ENCODE assay signal across 13 cellular contexts in the genomic region with DNA sequence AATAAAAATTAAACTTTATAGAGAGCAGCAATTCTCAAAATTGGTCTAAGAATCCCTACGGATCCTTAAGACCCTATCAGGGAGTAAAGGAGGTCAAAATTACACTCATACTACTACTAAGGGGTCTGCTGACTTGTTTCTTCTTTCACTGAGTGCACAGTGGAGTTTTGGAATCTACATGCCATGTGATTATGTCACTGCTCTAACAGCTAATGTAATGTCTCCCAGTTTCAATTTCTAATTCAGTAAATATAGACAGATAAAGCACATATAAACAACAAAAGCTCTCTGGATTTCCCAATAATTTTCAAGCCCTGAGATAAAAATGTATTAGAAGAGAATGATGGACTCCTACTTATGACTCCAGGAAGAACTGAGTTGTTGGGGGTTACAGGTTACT.
DNase-seq lines count a peak whose midpoint lies in the region; ATAC-seq and TF ChIP-seq lines count a peak whose summit lies in the region.
"Had no signal": no experiment of that assay in that cellular context is flagged by ENCODE, and none has a peak within 500 bp of the region (broad histone marks: within the 10 kb centered on the region; RNA-seq: fewer than 3 reads in every experiment).

No MANE protein-coding gene starts in this region.

- H3K4me1 Mint-ChIP-seq in CD4-positive, alpha-beta memory T cell, result peaks cover 8 to 35% (median 16%) of the 10 kb centered on the region in 4 donors

- CTCF ChIA-PET in CD4-positive, alpha-beta memory T cell (lab: Charles Lee; ENCODE audit: partially characterized antibody), result interaction anchor here (0.6 to 3.4 kb wide), 2 partner anchors 47 to 344 kb away, joined by 3 to 9 read pairs; no protein-coding TSS in a partner anchor

- peaks cover 58 to 71% of the 10 kb centered on the region in 2 donors for H3K36me3 Mint-ChIP-seq in CD4-positive, alpha-beta memory T cell
- peaks cover 14 to 36% of the 10 kb centered on the region in 2 donors for H3K36me3 Mint-ChIP-seq in activated naive CD4-positive, alpha-beta T cell treated with anti-CD3 and anti-CD28 coated beads, Interleukin-2, amount 50 U/mL, for 72 hours

- peaks cover 32% of the 10 kb centered on the region for H3K36me3 ChIP-seq in CD4-positive, alpha-beta memory T cell (ENCODE audit: insufficient read depth, low read length)

- no peak for TF ChIP-seq CTCF in 22Rv1 (IDR thresholded peaks at IDR 0.05)

- no peak overlapping the region for H3K4me3 Mint-ChIP-seq in CD4-positive, alpha-beta memory T cell

- H3K4me3 ChIP-seq in CD4-positive, alpha-beta memory T cell (ENCODE audit: low read length in 2 of 2), result no peak overlapping the region

- H3K9me3 ChIP-seq in CD4-positive, alpha-beta memory T cell (ENCODE audit: control insufficient read depth in 1 of 2, low read length in 2 of 2), result no peaks in the 10 kb centered on the region

- peak overlapping the region in 4 of 7 donors; percentile 14 to 70 (median 48) for H3K27ac Mint-ChIP-seq in CD4-positive, alpha-beta memory T cell
- H3K27ac Mint-ChIP-seq in activated naive CD4-positive, alpha-beta T cell treated with anti-CD3 and anti-CD28 coated beads, Interleukin-2, amount 50 U/mL, for 72 hours, result peak overlapping the region; percentile 19 to 53

- no peak for ATAC-seq in activated naive CD4-positive, alpha-beta T cell treated with anti-CD3 and anti-CD28 coated beads, Interleukin-2, amount 50 U/mL, for 72 hours
- ATAC-seq in GM19324 (IDR thresholded peaks at IDR 0.05; ENCODE audit: low FRiP score, unreplicated experiment) (no peak), GM19455 (IDR thresholded peaks at IDR 0.05; ENCODE audit: unreplicated experiment) (no peak), HG03159 (IDR thresholded peaks at IDR 0.05; ENCODE audit: unreplicated experiment) (no peak)

- no peaks in the 10 kb centered on the region for H3K27me3 Mint-ChIP-seq in CD4-positive, alpha-beta memory T cell

- H3K27ac ChIP-seq in 22Rv1, result 0 out of 2 replicates have a peak overlapping the region, but pooled peaks have one; percentile 22
- no peak overlapping the region for H3K27ac ChIP-seq in CD4-positive, alpha-beta memory T cell (ENCODE audit: low read depth, low read length)
- H3K27ac ChIP-seq: C4-2B, parathyroid adenoma had no signal

- H3K4me1 ChIP-seq in CD4-positive, alpha-beta memory T cell (ENCODE audit: insufficient read depth, low read length), result peaks cover 10% of the 10 kb centered on the region
- H3K4me1 ChIP-seq: parathyroid adenoma had no signal

- intact Hi-C loops in CD4-positive, alpha-beta memory T cell (cut with micrococcal nuclease), result no loop called here

- H3K9me3 Mint-ChIP-seq in CD4-positive, alpha-beta memory T cell, result no peaks in the 10 kb centered on the region
- no peaks in the 10 kb centered on the region for H3K9me3 Mint-ChIP-seq in activated naive CD4-positive, alpha-beta T cell treated with anti-CD3 and anti-CD28 coated beads, Interleukin-2, amount 50 U/mL, for 72 hours

- H3K27me3 ChIP-seq in CD4-positive, alpha-beta memory T cell (ENCODE audit: insufficient read depth, low read length), result no peaks in the 10 kb centered on the region

- no peak for DNase-seq in CD4-positive, alpha-beta memory T cell
- DNase-seq in activated naive CD4-positive, alpha-beta T cell treated with anti-CD3 and anti-CD28 coated beads, Interleukin-2, amount 50 U/mL, for 72 hours (ENCODE audit: low spot score in 2 of 2), result no peak
- DNase-seq in medulla oblongata (ENCODE audit: extremely low spot score), result peak; percentile 61
- no peak for DNase-seq in stimulated activated CD4-positive, alpha-beta T cell treated with anti-CD3 and anti-CD28 coated beads, Interleukin-4, amount 100 ng/mL, for 1 hour
- DNase-seq: cortex of kidney, GDM1, NCI-H345 had no signal

- POLR2A ChIA-PET in CD4-positive, alpha-beta memory T cell (lab: Charles Lee; ENCODE audit: partially characterized antibody), result no interaction called here
